Comparison of ENCODE assay signal across 17 cellular contexts in genomic region chr10:47947429-47947828, GRCh38. TPM values are rescaled to one million over a fixed set of nuclear protein-coding genes. Genes with fewer than 3 reads are reported as not detected.
"Had no signal": no experiment of that assay in that cellular context is flagged by ENCODE, and none has a peak within 500 bp of the region (broad histone marks: within the 10 kb centered on the region; RNA-seq: fewer than 3 reads in every experiment).

No MANE protein-coding gene starts in this region.

RNA-seq across cellular contexts. Expression of gene NPY4R2, which starts 29.0 kb away (rescaled TPM):
- total RNA-seq: activated CD4-positive, alpha-beta memory T cell treated with anti-CD3 and anti-CD28 coated beads, Interleukin-2, amount 10 ng/mL, durations not matched to agents 7 days and 5 days; activated CD4-positive, alpha-beta T cell treated with anti-CD3 and anti-CD28 coated beads, Interleukin-2, amount 10 ng/mL, durations not matched to agents 7 days and 5 days; activated naive CD4-positive, alpha-beta T cell treated with anti-CD3 and anti-CD28 coated beads, Interleukin-2, amount 50 U/mL, for 72 hours; activated naive CD8-positive, alpha-beta T cell treated with anti-CD3 and anti-CD28 coated beads, Interleukin-2, amount 10 ng/mL, durations not matched to agents 7 days and 5 days; activated T-cell treated with anti-CD3 and anti-CD28 coated beads, Interleukin-2, amount 50 U/mL, for 72 hours; ascending aorta; breast epithelium; epithelial cell of proximal tubule; esophagus mucosa; foreskin keratinocyte; gastrocnemius medialis; heart left ventricle; T-helper 2 cell treated with Interferon-gamma antibody and Interleukin-4, amounts not matched to agents 100 ng/mL and 5 ng/mL, for 36 hours; WTC11 had no signal
- polyA plus RNA-seq: foreskin keratinocyte, heart left ventricle had no signal

RNA-seq across cellular contexts. Expression of gene FAM25C, which starts 52.2 kb away (rescaled TPM):
- total RNA-seq: activated CD4-positive, alpha-beta memory T cell treated with anti-CD3 and anti-CD28 coated beads, Interleukin-2, amount 10 ng/mL, durations not matched to agents 7 days and 5 days; activated CD4-positive, alpha-beta T cell treated with anti-CD3 and anti-CD28 coated beads, Interleukin-2, amount 10 ng/mL, durations not matched to agents 7 days and 5 days; activated naive CD4-positive, alpha-beta T cell treated with anti-CD3 and anti-CD28 coated beads, Interleukin-2, amount 50 U/mL, for 72 hours; activated naive CD8-positive, alpha-beta T cell treated with anti-CD3 and anti-CD28 coated beads, Interleukin-2, amount 10 ng/mL, durations not matched to agents 7 days and 5 days; activated T-cell treated with anti-CD3 and anti-CD28 coated beads, Interleukin-2, amount 50 U/mL, for 72 hours; ascending aorta; breast epithelium; cardiac muscle cell; colonic mucosa; endodermal cell; epithelial cell of proximal tubule; esophagus mucosa; foreskin keratinocyte; gastrocnemius medialis; heart left ventricle; T-helper 2 cell treated with Interferon-gamma antibody and Interleukin-4, amounts not matched to agents 100 ng/mL and 5 ng/mL, for 36 hours; WTC11 had no signal
- polyA plus RNA-seq: cardiac muscle cell, heart left ventricle had no signal
